ENCODE assay signal across 8 cellular contexts in the genomic region with DNA sequence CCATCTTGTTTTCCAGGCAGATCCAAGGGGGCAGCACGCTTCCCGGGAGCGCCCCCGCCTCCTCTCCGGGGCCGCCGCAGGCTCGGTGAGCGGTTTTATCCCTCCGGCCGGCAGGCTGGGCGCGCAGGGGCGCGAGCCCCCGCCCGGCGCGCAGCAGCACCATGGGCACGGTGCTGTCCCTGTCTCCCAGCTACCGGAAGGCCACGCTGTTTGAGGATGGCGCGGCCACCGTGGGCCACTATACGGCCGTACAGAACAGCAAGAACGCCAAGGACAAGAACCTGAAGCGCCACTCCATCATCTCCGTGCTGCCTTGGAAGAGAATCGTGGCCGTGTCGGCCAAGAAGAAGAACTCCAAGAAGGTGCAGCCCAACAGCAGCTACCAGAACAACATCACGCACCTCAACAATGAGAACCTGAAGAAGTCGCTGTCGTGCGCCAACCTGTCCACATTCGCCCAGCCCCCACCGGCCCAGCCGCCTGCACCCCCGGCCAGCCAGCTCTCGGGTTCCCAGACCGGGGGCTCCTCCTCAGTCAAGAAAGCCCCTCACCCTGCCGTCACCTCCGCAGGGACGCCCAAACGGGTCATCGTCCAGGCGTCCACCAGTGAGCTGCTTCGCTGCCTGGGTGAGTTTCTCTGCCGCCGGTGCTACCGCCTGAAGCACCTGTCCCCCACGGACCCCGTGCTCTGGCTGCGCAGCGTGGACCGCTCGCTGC. TPM values are rescaled to one million over a fixed set of nuclear protein-coding genes. Genes with fewer than 3 reads are reported as not detected.
DNase-seq lines count a peak whose midpoint lies in the region; ATAC-seq, FAIRE-seq and TF ChIP-seq lines count a peak whose summit lies in the region.

No MANE protein-coding gene starts in this region.

- ATAC-seq in HG03103 (IDR thresholded peaks at IDR 0.05; ENCODE audit: low read depth, unreplicated experiment) (peak; percentile 5), GM19467 (IDR thresholded peaks at IDR 0.05; ENCODE audit: unreplicated experiment) (no peak)

- peak overlapping the region; percentile 55 for H3K4me3 ChIP-seq in fibroblast of villous mesenchyme (ENCODE audit: low read depth, low read length)

- H3K36me3 Mint-ChIP-seq in activated CD4-positive, alpha-beta memory T cell treated with anti-CD3 and anti-CD28 coated beads, Interleukin-2, amount 10 ng/mL, durations not matched to agents 7 days and 5 days (ENCODE audit: low read depth), result peaks cover 38% of the 10 kb centered on the region

- peak overlapping the region; percentile 84 for H3K4me3 Mint-ChIP-seq in activated CD4-positive, alpha-beta memory T cell treated with anti-CD3 and anti-CD28 coated beads, Interleukin-2, amount 10 ng/mL, durations not matched to agents 7 days and 5 days

- CTCF ChIA-PET in activated CD4-positive, alpha-beta memory T cell treated with anti-CD3 and anti-CD28 coated beads, Interleukin-2, amount 10 ng/mL, durations not matched to agents 7 days and 5 days (lab: Charles Lee), result interaction anchor here (0.8 to 4.1 kb wide), 6 partner anchors 24 to 293 kb away, joined by 3 to 25 read pairs (median 4); no protein-coding TSS in a partner anchor

- no peak for FAIRE-seq in frontal cortex (lab: Jason Lieb, UNC)

- POLR2A ChIA-PET in activated CD4-positive, alpha-beta memory T cell treated with anti-CD3 and anti-CD28 coated beads, Interleukin-2, amount 10 ng/mL, durations not matched to agents 7 days and 5 days (lab: Charles Lee), result interaction anchor here (0.9 to 4.0 kb wide), 7 partner anchors 16 to 479 kb away, joined by 3 to 36 read pairs (median 6); a partner anchor contains a TSS

- in situ Hi-C loops in G401 (cut with HindIII; ENCODE audit: low sequenced_read_pairs), result no loop called here

- peak overlapping the region; percentile 52 for H3K27ac Mint-ChIP-seq in activated CD4-positive, alpha-beta memory T cell treated with anti-CD3 and anti-CD28 coated beads, Interleukin-2, amount 10 ng/mL, durations not matched to agents 7 days and 5 days

- DNase-seq in G401 (ENCODE audit: low spot score), result peak; percentile 61
- peak; percentile 42 for DNase-seq in activated CD4-positive, alpha-beta memory T cell treated with anti-CD3 and anti-CD28 coated beads, Interleukin-2, amount 10 ng/mL, durations not matched to agents 7 days and 5 days
- DNase-seq in fibroblast of villous mesenchyme (ENCODE audit: low read depth), result peak; percentile 13
- peak; percentile 36 for DNase-seq in putamen (ENCODE audit: low spot score)
- no peak for DNase-seq in frontal cortex (ENCODE audit: low spot score in 2 of 2)
- DNase-seq in islet precursor cell, result no peak

- peaks cover 54% of the 10 kb centered on the region for H3K4me1 Mint-ChIP-seq in activated CD4-positive, alpha-beta memory T cell treated with anti-CD3 and anti-CD28 coated beads, Interleukin-2, amount 10 ng/mL, durations not matched to agents 7 days and 5 days

- H3K9me3 Mint-ChIP-seq in activated CD4-positive, alpha-beta memory T cell treated with anti-CD3 and anti-CD28 coated beads, Interleukin-2, amount 10 ng/mL, durations not matched to agents 7 days and 5 days, result no peaks in the 10 kb centered on the region

- no peak for TF ChIP-seq CTCF in fibroblast of villous mesenchyme (IDR thresholded peaks at IDR 0.05; ENCODE audit: insufficient read depth, low read depth, low read length)

- no peaks in the 10 kb centered on the region for H3K27me3 Mint-ChIP-seq in activated CD4-positive, alpha-beta memory T cell treated with anti-CD3 and anti-CD28 coated beads, Interleukin-2, amount 10 ng/mL, durations not matched to agents 7 days and 5 days

RNA-seq across cellular contexts. Expression of a gene that starts 0.8 kb away (rescaled TPM):
- 1.2 and 3.3 TPM in 2 replicates for total RNA-seq in G401 (2014; rRNA removed; shearing (Covaris generic))
- total RNA-seq in activated CD4-positive, alpha-beta memory T cell treated with anti-CD3 and anti-CD28 coated beads, Interleukin-2, amount 10 ng/mL, durations not matched to agents 7 days and 5 days, result 1 to 10 TPM; 7.4 to 7.9 TPM
- total RNA-seq in fibroblast of villous mesenchyme (0.64 and 0.86 TPM in 2 replicates), frontal cortex (271 TPM)

RNA-seq across cellular contexts. Expression of a gene that starts 43.3 kb away (rescaled TPM):
- total RNA-seq in G401 (2014; rRNA removed; shearing (Covaris generic)), result 105 and 214 TPM in 2 replicates
- total RNA-seq in activated CD4-positive, alpha-beta memory T cell treated with anti-CD3 and anti-CD28 coated beads, Interleukin-2, amount 10 ng/mL, durations not matched to agents 7 days and 5 days, result 100 to 1,000 TPM; 105 to 110 TPM
- total RNA-seq in fibroblast of villous mesenchyme, result 105 and 117 TPM in 2 replicates
- total RNA-seq in frontal cortex, result 83.2 TPM

Comparison
In these comparisons a context has a peak if more than half of its experiments do, and no peak if none do; other contexts are left out.
1. DNase-seq: peak in G401 (single experiment), activated CD4-positive, alpha-beta memory T cell treated with anti-CD3 and anti-CD28 coated beads, Interleukin-2, amount 10 ng/mL, durations not matched to agents 7 days and 5 days (single experiment), fibroblast of villous mesenchyme (single experiment) and putamen (single experiment); none in frontal cortex (0 of 2) and islet precursor cell (single experiment).
2. RNA of a gene that starts 0.8 kb away (total RNA-seq): 271 TPM in frontal cortex (single experiment); 7.4 to 7.9 TPM in activated CD4-positive, alpha-beta memory T cell treated with anti-CD3 and anti-CD28 coated beads, Interleukin-2, amount 10 ng/mL, durations not matched to agents 7 days and 5 days, 1.2 to 3.3 TPM in G401 and 0.64 to 0.86 TPM in fibroblast of villous mesenchyme; every median in the first group is over 10 times any median in the second.